In genomic region chr9:7320139-7320538, GRCh38 we compare ENCODE assay signal across 14 cellular contexts.
DNase-seq lines count a peak whose midpoint lies in the region; TF ChIP-seq lines count a peak whose summit lies in the region.
"Had no signal": no experiment of that assay in that cellular context is flagged by ENCODE, and none has a peak within 500 bp of the region (broad histone marks: within the 10 kb centered on the region; RNA-seq: fewer than 3 reads in every experiment).

No MANE protein-coding gene starts in this region.

- no peaks in the 10 kb centered on the region for H3K27me3 ChIP-seq in endodermal cell (ENCODE audit: control insufficient read depth, insufficient read depth, low read length, poor library complexity, severe bottlenecking)
- no peaks in the 10 kb centered on the region for H3K27me3 ChIP-seq in osteoblast (ENCODE audit: insufficient read depth, low read length)
- H3K27me3 ChIP-seq: tibial artery had no signal

- H3K27ac Mint-ChIP-seq in endodermal cell: no peak overlapping the region
- no peak overlapping the region for H3K27ac Mint-ChIP-seq in activated naive CD4-positive, alpha-beta T cell treated with anti-CD3 and anti-CD28 coated beads for 36 hours
- H3K27ac Mint-ChIP-seq: IgD-negative memory B cell had no signal

- 78 to 88% methylated on average over 5 to 7 of the region's 7 CpGs for WGBS in endodermal cell (ENCODE audit: insufficient coverage in 1 of 2, insufficient read length in 1 of 2), 2 experiments

- no peaks in the 10 kb centered on the region for H3K36me3 Mint-ChIP-seq in endodermal cell (ENCODE audit: low read depth)
- H3K36me3 Mint-ChIP-seq in activated naive CD4-positive, alpha-beta T cell treated with anti-CD3 and anti-CD28 coated beads for 36 hours (ENCODE audit: low read depth): no peaks in the 10 kb centered on the region
- H3K36me3 Mint-ChIP-seq: IgD-negative memory B cell had no signal

- H3K4me3 ChIP-seq in endodermal cell (ENCODE audit: low read length): no peak overlapping the region
- H3K4me3 ChIP-seq in osteoblast (ENCODE audit: insufficient read depth, low read length): no peak overlapping the region
- H3K4me3 ChIP-seq: SK-N-MC, tibial artery had no signal

- intact Hi-C loops in activated naive CD4-positive, alpha-beta T cell treated with anti-CD3 and anti-CD28 coated beads for 36 hours (cut with micrococcal nuclease): no loop called here

- H3K36me3 ChIP-seq in endodermal cell (ENCODE audit: control insufficient read depth, insufficient read depth, low read length) (no peaks in the 10 kb centered on the region), osteoblast (ENCODE audit: insufficient read depth, low read length) (no peaks in the 10 kb centered on the region)
- H3K36me3 ChIP-seq: tibial artery had no signal

- H3K4me1 ChIP-seq in endodermal cell (ENCODE audit: control insufficient read depth, insufficient read depth, low read length): no peaks in the 10 kb centered on the region
- H3K4me1 ChIP-seq in osteoblast (ENCODE audit: insufficient read depth, low read length): peaks cover 14% of the 10 kb centered on the region

- DNase-seq in GM04503 (ENCODE audit: low read depth) (peak; percentile 79), NCI-H748 (lab: John Stamatoyannopoulos, UW; ENCODE audit: unreplicated experiment) (peak; percentile 48), endodermal cell (peak; percentile 41), osteoblast (ENCODE audit: insufficient read length, low spot score, missing footprints) (peak; percentile 42), NCI-H526 treated with DMSO at 0.1 percent for 48 hours (lab: John Stamatoyannopoulos, UW) (no peak), NCI-H2171 treated with DMSO at 0.1 percent for 48 hours (lab: John Stamatoyannopoulos, UW) (no peak), ecto neural progenitor cell (ENCODE audit: low spot score) (no peak)
- DNase-seq in activated naive CD4-positive, alpha-beta T cell treated with anti-CD3 and anti-CD28 coated beads for 36 hours: no peak
- DNase-seq: effector CD8-positive, alpha-beta T cell; midbrain; stimulated activated CD4-positive, alpha-beta T cell treated with anti-CD3 and anti-CD28 coated beads, Interleukin-2, amount 100 ng/mL, for 24 hours; tibial artery had no signal

- H2AFZ ChIP-seq in osteoblast (ENCODE audit: low read length): peak overlapping the region; percentile 67

- H3K4me1 Mint-ChIP-seq in endodermal cell: peaks cover 3% of the 10 kb centered on the region
- no peaks in the 10 kb centered on the region for H3K4me1 Mint-ChIP-seq in activated naive CD4-positive, alpha-beta T cell treated with anti-CD3 and anti-CD28 coated beads for 36 hours (ENCODE audit: low read depth)
- H3K4me1 Mint-ChIP-seq: IgD-negative memory B cell had no signal

- H3K9me3 ChIP-seq in endodermal cell (ENCODE audit: control insufficient read depth, low read length): no peaks in the 10 kb centered on the region
- no peaks in the 10 kb centered on the region for H3K9me3 ChIP-seq in osteoblast (ENCODE audit: low read depth, low read length)
- H3K9me3 ChIP-seq: tibial artery had no signal

- H3K9ac ChIP-seq in endodermal cell (ENCODE audit: extremely low read depth, low read length, poor library complexity, severe bottlenecking): no peak overlapping the region

- H3K27ac ChIP-seq in endodermal cell (ENCODE audit: low read depth, low read length): no peak overlapping the region
- peak overlapping the region; percentile 45 for H3K27ac ChIP-seq in osteoblast (ENCODE audit: low read depth, low read length)
- H3K27ac ChIP-seq: SK-N-MC, tibial artery had no signal

- H4K20me1 ChIP-seq in osteoblast (ENCODE audit: insufficient read depth, low read length): no peaks in the 10 kb centered on the region

- peaks cover 2% of the 10 kb centered on the region for H3K9me3 Mint-ChIP-seq in endodermal cell
- H3K9me3 Mint-ChIP-seq in activated naive CD4-positive, alpha-beta T cell treated with anti-CD3 and anti-CD28 coated beads for 36 hours: no peaks in the 10 kb centered on the region

- no peak overlapping the region for H3K4me3 Mint-ChIP-seq in endodermal cell
- H3K4me3 Mint-ChIP-seq in activated naive CD4-positive, alpha-beta T cell treated with anti-CD3 and anti-CD28 coated beads for 36 hours: no peak overlapping the region
- H3K4me3 Mint-ChIP-seq: IgD-negative memory B cell had no signal

- TF ChIP-seq CTCF in endodermal cell (conservative IDR thresholded peaks at IDR 0.05) (no peak), osteoblast (IDR thresholded peaks at IDR 0.05; ENCODE audit: extremely low read depth, low read depth, low read length) (no peak)

- H3K79me2 ChIP-seq in osteoblast (ENCODE audit: insufficient read depth, low read length): no peaks in the 10 kb centered on the region

- H3K27me3 Mint-ChIP-seq in endodermal cell (ENCODE audit: insufficient read depth): peaks cover under 1% of the 10 kb centered on the region
- H3K27me3 Mint-ChIP-seq in activated naive CD4-positive, alpha-beta T cell treated with anti-CD3 and anti-CD28 coated beads for 36 hours (ENCODE audit: low read depth): peaks cover 6% of the 10 kb centered on the region

- H3K4me2 ChIP-seq in osteoblast (ENCODE audit: insufficient read depth, low read length): peak overlapping the region; percentile 27

- CTCF ChIA-PET in activated naive CD4-positive, alpha-beta T cell treated with anti-CD3 and anti-CD28 coated beads for 36 hours (lab: Charles Lee): no interaction called here

Comparison
In these comparisons a context has a peak if more than half of its experiments do, and no peak if none do; other contexts are left out.
1. DNase-seq: peak in GM04503 (single experiment), NCI-H748 (single experiment), endodermal cell (single experiment) and osteoblast (single experiment); none in NCI-H526 treated with DMSO at 0.1 percent for 48 hours (single experiment), NCI-H2171 treated with DMSO at 0.1 percent for 48 hours (single experiment), ecto neural progenitor cell (single experiment) and activated naive CD4-positive, alpha-beta T cell treated with anti-CD3 and anti-CD28 coated beads for 36 hours (single experiment).